8 cellular contexts compared by ENCODE assay signal in the genomic region with DNA sequence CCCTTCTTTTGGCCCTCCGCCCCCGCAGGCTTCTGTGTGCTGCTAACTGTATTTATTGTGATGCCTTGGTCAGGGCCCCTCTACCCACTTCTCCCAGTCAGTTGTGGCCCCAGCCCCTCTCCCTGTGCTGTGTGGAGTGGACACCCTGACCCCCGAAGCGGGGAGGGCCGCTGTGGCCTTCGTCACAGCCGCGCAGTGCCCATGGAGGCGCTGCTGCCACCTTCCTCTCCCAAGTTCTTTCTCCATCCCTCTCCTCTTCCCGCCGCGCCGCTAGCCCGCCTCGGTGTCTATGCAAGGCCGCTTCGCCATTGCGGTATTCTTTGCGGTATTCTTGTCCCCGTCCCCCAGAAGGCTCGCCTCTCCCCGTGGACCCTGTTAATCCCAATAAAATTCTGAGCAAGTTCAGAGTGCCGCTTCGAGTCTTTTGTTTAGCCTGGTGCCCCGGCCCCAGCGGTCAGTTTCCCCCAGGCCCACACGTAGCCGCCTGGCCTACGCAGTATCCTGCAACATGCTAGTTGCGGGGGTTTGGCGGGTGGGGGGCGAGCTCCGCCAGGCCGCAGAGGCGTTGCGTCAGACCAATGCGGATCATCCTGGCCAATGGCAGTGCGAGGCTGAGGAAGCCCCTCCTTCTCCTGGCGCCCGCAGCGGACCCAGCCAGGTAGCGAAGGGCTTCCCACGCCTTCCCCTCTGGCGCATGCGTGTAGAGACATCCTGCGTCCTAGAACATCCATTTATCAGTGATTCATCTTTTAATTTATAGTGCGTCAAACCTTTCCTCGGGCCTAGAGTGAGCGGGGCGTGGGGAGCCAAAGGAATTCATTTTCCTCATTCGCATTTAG. TPM values are rescaled to one million over a fixed set of nuclear protein-coding genes. Genes with fewer than 3 reads are reported as not detected.
DNase-seq lines count a peak whose midpoint lies in the region; ATAC-seq and TF ChIP-seq lines count a peak whose summit lies in the region.

No MANE protein-coding gene starts in this region.

- peak overlapping the region; percentile 87 for H3K27ac Mint-ChIP-seq in activated CD4-positive, alpha-beta T cell treated with anti-CD3 and anti-CD28 coated beads for 36 hours
- peak overlapping the region; percentile 93 for H3K27ac Mint-ChIP-seq in chondrocyte (ENCODE audit: unreplicated experiment)

- no peaks in the 10 kb centered on the region for H3K27me3 Mint-ChIP-seq in activated CD4-positive, alpha-beta T cell treated with anti-CD3 and anti-CD28 coated beads for 36 hours
- H3K27me3 Mint-ChIP-seq in chondrocyte (ENCODE audit: low read depth): no peaks in the 10 kb centered on the region

- intact Hi-C loops in activated CD4-positive, alpha-beta T cell treated with anti-CD3 and anti-CD28 coated beads for 36 hours (cut with DNase I, micrococcal nuclease): loop anchor here in 1 of 2 experiments (2.0 to 10.0 kb wide), 3 partner anchors 626 to 1096 kb away; a partner anchor contains a TSS

- CTCF ChIA-PET in activated CD4-positive, alpha-beta T cell treated with anti-CD3 and anti-CD28 coated beads for 36 hours (lab: Charles Lee): interaction anchor here (0.6 to 1.0 kb wide), 3 partner anchors 10 to 153 kb away, joined by 4 to 5 read pairs (median 5); no protein-coding TSS in a partner anchor

- no peak for TF ChIP-seq CTCF in chondrocyte (IDR thresholded peaks at IDR 0.05)

- peak; percentile 79 for DNase-seq in NCI-H1105 (lab: John Stamatoyannopoulos, UW)
- DNase-seq in activated CD4-positive, alpha-beta T cell treated with anti-CD3 and anti-CD28 coated beads for 36 hours: peak; percentile 89
- DNase-seq in chondrocyte (ENCODE audit: low spot score): no peak
- DNase-seq in kidney tubule cell (ENCODE audit: low spot score): peak; percentile 88
- peak; percentile 59 to 60 (median 59) for DNase-seq in stimulated activated CD4-positive, alpha-beta T cell treated with anti-CD3 and anti-CD28 coated beads, Interleukin-12 subunit alpha, Interleukin-12 subunit beta, amount 100 ng/mL, for 48 hours (ENCODE audit: low read depth in 2 of 3, low spot score in 1 of 3)
- DNase-seq in NCI-H446 (lab: John Stamatoyannopoulos, UW): no peak
- no peak for DNase-seq in Kasumi-1 (lab: John Stamatoyannopoulos, UW)

- POLR2A ChIA-PET in activated CD4-positive, alpha-beta T cell treated with anti-CD3 and anti-CD28 coated beads for 36 hours (lab: Charles Lee): no interaction called here

- H3K4me1 Mint-ChIP-seq in activated CD4-positive, alpha-beta T cell treated with anti-CD3 and anti-CD28 coated beads for 36 hours: peaks cover 61% of the 10 kb centered on the region
- peaks cover 45% of the 10 kb centered on the region for H3K4me1 Mint-ChIP-seq in chondrocyte (ENCODE audit: low read depth)

- peaks cover 39% of the 10 kb centered on the region for H3K36me3 Mint-ChIP-seq in activated CD4-positive, alpha-beta T cell treated with anti-CD3 and anti-CD28 coated beads for 36 hours (ENCODE audit: low read depth)
- H3K36me3 Mint-ChIP-seq in chondrocyte (ENCODE audit: low read depth): peaks cover 11% of the 10 kb centered on the region

- H3K9me3 Mint-ChIP-seq in activated CD4-positive, alpha-beta T cell treated with anti-CD3 and anti-CD28 coated beads for 36 hours (ENCODE audit: low read depth): no peaks in the 10 kb centered on the region
- peaks cover 7% of the 10 kb centered on the region for H3K9me3 Mint-ChIP-seq in chondrocyte (ENCODE audit: low read depth)

- peak; percentile 38 for ATAC-seq in GM18858 (IDR thresholded peaks at IDR 0.05; ENCODE audit: unreplicated experiment)
- ATAC-seq in activated CD4-positive, alpha-beta T cell treated with anti-CD3 and anti-CD28 coated beads for 36 hours: peak; percentile 77

- H3K4me3 Mint-ChIP-seq in activated CD4-positive, alpha-beta T cell treated with anti-CD3 and anti-CD28 coated beads for 36 hours: peak overlapping the region; percentile 76
- H3K4me3 Mint-ChIP-seq in chondrocyte (ENCODE audit: unreplicated experiment): peak overlapping the region; percentile 81

RNA-seq across cellular contexts. Expression of a gene that starts 5.6 kb away (rescaled TPM):
- 10 to 100 TPM; 10.3 to 12.3 TPM for total RNA-seq in activated CD4-positive, alpha-beta T cell treated with anti-CD3 and anti-CD28 coated beads for 36 hours
- total RNA-seq in chondrocyte: 5.8 to 12.7 TPM (median 6.6 TPM) in 3 replicates

RNA-seq across cellular contexts. Expression of a gene that starts 6.2 kb away (rescaled TPM):
- total RNA-seq in activated CD4-positive, alpha-beta T cell treated with anti-CD3 and anti-CD28 coated beads for 36 hours: 10 to 100 TPM; 56.7 to 73.3 TPM
- total RNA-seq in chondrocyte: 25.9 to 42.5 TPM (median 29.8 TPM) in 3 replicates

RNA-seq across cellular contexts. Expression of a gene that starts 39.8 kb away (rescaled TPM):
- under 1 TPM in 1 of 2 experiments, not detected in 1; 0.14 TPM for total RNA-seq in activated CD4-positive, alpha-beta T cell treated with anti-CD3 and anti-CD28 coated beads for 36 hours
- total RNA-seq in chondrocyte: 7.9 to 18.2 TPM (median 8.5 TPM) in 3 replicates

Comparison
In these comparisons a context has a peak if more than half of its experiments do, and no peak if none do; other contexts are left out.
1. DNase-seq: peak in NCI-H1105 (single experiment), activated CD4-positive, alpha-beta T cell treated with anti-CD3 and anti-CD28 coated beads for 36 hours (single experiment), kidney tubule cell (single experiment) and stimulated activated CD4-positive, alpha-beta T cell treated with anti-CD3 and anti-CD28 coated beads, Interleukin-12 subunit alpha, Interleukin-12 subunit beta, amount 100 ng/mL, for 48 hours (3 of 3); none in chondrocyte (single experiment), NCI-H446 (0 of 2) and Kasumi-1 (0 of 2).